Comparison of ENCODE assay signal across 8 cellular contexts in the genomic region with DNA sequence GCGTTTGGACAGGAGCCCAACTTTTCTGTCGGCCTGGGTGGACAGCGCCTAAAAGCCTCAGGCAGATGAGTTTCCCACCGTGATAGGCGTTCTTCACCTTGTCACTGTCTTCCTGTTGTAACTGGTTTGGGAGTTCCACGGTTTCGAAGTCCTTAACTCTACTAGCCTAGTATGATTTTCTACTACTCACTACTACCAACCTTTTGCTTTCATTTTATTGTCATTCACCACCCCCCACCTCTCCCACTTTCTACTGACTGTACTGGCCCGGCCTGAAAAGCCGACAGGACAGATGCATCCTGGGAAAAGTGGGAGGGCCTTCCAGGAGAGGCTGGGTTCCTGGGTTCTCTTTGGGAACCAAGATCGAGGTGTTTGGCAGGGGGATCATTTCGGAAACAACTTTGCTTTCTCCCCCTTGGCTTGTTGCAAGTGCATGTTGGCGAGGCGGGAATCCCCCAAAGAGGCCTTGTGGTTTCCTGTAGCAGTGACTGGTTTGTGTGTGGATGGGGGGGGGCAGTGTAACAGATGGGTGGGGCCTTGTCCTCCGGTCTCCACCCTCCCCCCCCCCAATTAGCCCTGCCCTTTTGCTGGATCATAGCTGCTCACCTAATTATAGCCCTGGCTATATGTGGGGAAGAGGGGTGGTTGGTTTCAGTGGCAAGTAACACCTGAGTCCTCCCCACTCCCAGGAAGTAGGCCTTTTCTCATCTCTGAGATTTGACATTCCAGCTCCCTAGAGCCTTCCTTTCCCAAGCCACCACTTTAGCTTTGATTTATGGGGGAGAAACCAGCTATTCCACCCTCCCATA. TPM values are rescaled to one million over a fixed set of nuclear protein-coding genes. Genes with fewer than 3 reads are reported as not detected.
DNase-seq lines count a peak whose midpoint lies in the region; ATAC-seq and TF ChIP-seq lines count a peak whose summit lies in the region.

No MANE protein-coding gene starts in this region.

- H3K4me1 ChIP-seq in gastroesophageal sphincter: peaks cover 5 to 60% (median 25%) of the 10 kb centered on the region in 3 donors

- no peak for TF ChIP-seq CTCF in gastroesophageal sphincter (IDR thresholded peaks at IDR 0.05)

- no peaks in the 10 kb centered on the region for H3K9me3 ChIP-seq in gastroesophageal sphincter

- peaks cover 3 to 47% of the 10 kb centered on the region in 2 donors for H3K36me3 ChIP-seq in gastroesophageal sphincter

- 0 to 3% methylated on average over 6 to 7 of the region's 14 CpGs for WGBS in gastroesophageal sphincter (ENCODE audit: low coverage in 1 of 2), 2 donors

- ATAC-seq in gastroesophageal sphincter: peak; percentile 35
- ATAC-seq in GM19035 (IDR thresholded peaks at IDR 0.05; ENCODE audit: unreplicated experiment): no peak

- TF ChIP-seq EP300 in gastroesophageal sphincter (IDR thresholded peaks at IDR 0.05): no peak

- H3K27ac ChIP-seq in gastroesophageal sphincter (peak overlapping the region; percentile 91 to 100 (median 100)), temporal lobe (ENCODE audit: low read depth, low read length) (peak overlapping the region; percentile 93)

- peak overlapping the region; percentile 68 to 99 for H3K4me3 ChIP-seq in gastroesophageal sphincter

- DNase-seq in GDM1 (lab: John Stamatoyannopoulos, UW) (peak; percentile 68), LoVo (ENCODE audit: low spot score) (peak; percentile 82), SK-N-DZ (ENCODE audit: low spot score) (peak; percentile 77), occipital lobe (lab: John Stamatoyannopoulos, UW) (peak; percentile 29)
- peak; percentile 86 for DNase-seq in activated naive CD4-positive, alpha-beta T cell treated with anti-CD3 and anti-CD28 coated beads, Interleukin-2, amount 50 U/mL, for 16 hours

- no peaks in the 10 kb centered on the region for H3K27me3 ChIP-seq in gastroesophageal sphincter

- no peak for TF ChIP-seq POLR2A in gastroesophageal sphincter (IDR thresholded peaks at IDR 0.05)

RNA-seq across cellular contexts. Expression of a gene that starts 1.4 kb away (rescaled TPM):
- polyA plus RNA-seq in SK-N-DZ (2014; cell fraction: cytosol; rRNA removed): 736 and 827 TPM in 2 replicates
- polyA plus RNA-seq in SK-N-DZ (2014; cell fraction: nucleus; rRNA removed): 269 and 309 TPM in 2 replicates
- total RNA-seq in gastroesophageal sphincter (100 to 1,000 TPM; 145 to 233 (median 183) TPM), occipital lobe (156 TPM), temporal lobe (115 TPM)

RNA-seq across cellular contexts. Expression of a gene that starts 6.3 kb away (rescaled TPM):
- 96.9 and 117 TPM in 2 replicates for polyA plus RNA-seq in SK-N-DZ (2014; cell fraction: cytosol; rRNA removed)
- 237 and 334 TPM in 2 replicates for polyA plus RNA-seq in SK-N-DZ (2014; cell fraction: nucleus; rRNA removed)
- 100 to 1,000 TPM in 1 of 4 donors, 10 to 100 TPM in 3; 66.9 to 104 (median 82.5) TPM for total RNA-seq in gastroesophageal sphincter
- total RNA-seq in occipital lobe: 29.5 TPM
- 25.3 TPM for total RNA-seq in temporal lobe

RNA-seq across cellular contexts. Expression of a gene that starts 14.4 kb away (rescaled TPM):
- 0.75 and 2.9 TPM in 2 replicates for polyA plus RNA-seq in SK-N-DZ (2014; cell fraction: cytosol; rRNA removed)
- 4.5 and 6.1 TPM in 2 replicates for polyA plus RNA-seq in SK-N-DZ (2014; cell fraction: nucleus; rRNA removed)
- total RNA-seq in gastroesophageal sphincter: 1 to 10 TPM; 3.3 to 6.5 (median 5.3) TPM
- total RNA-seq in occipital lobe: 2.7 TPM
- 1.2 TPM for total RNA-seq in temporal lobe

RNA-seq across cellular contexts. Expression of a gene that starts 20.3 kb away (rescaled TPM):
- 22.0 and 26.4 TPM in 2 replicates for polyA plus RNA-seq in SK-N-DZ (2014; cell fraction: cytosol; rRNA removed)
- 175 and 247 TPM in 2 replicates for polyA plus RNA-seq in SK-N-DZ (2014; cell fraction: nucleus; rRNA removed)
- total RNA-seq in gastroesophageal sphincter: 10 to 100 TPM; 12.0 to 30.4 (median 14.9) TPM
- 46.6 TPM for total RNA-seq in occipital lobe
- 37.9 TPM for total RNA-seq in temporal lobe

RNA-seq across cellular contexts. Expression of a gene that starts 27.3 kb away (rescaled TPM):
- 5.1 and 5.8 TPM in 2 replicates for polyA plus RNA-seq in SK-N-DZ (2014; cell fraction: cytosol; rRNA removed)
- polyA plus RNA-seq in SK-N-DZ (2014; cell fraction: nucleus; rRNA removed): 11.3 and 12.5 TPM in 2 replicates
- total RNA-seq in gastroesophageal sphincter (100 to 1,000 TPM in 3 of 4 donors, 10 to 100 TPM in 1; 71.8 to 200 (median 149) TPM), occipital lobe (0.16 TPM), temporal lobe (0.25 TPM)

Comparison
In these comparisons a context has a peak if more than half of its experiments do, and no peak if none do; other contexts are left out.
1. DNase-seq: peak in every context shown above with its lines; median percentile 86 in activated naive CD4-positive, alpha-beta T cell treated with anti-CD3 and anti-CD28 coated beads, Interleukin-2, amount 50 U/mL, for 16 hours; 82 in LoVo; 77 in SK-N-DZ; 68 in GDM1; 29 in occipital lobe.